In genomic region chr9:23044549-23044948, GRCh38 we compare ENCODE assay signal across 20 cellular contexts.
DNase-seq lines count a peak whose midpoint lies in the region; ATAC-seq and TF ChIP-seq lines count a peak whose summit lies in the region.
"Had no signal": no experiment of that assay in that cellular context is flagged by ENCODE, and none has a peak within 500 bp of the region (broad histone marks: within the 10 kb centered on the region; RNA-seq: fewer than 3 reads in every experiment).

No MANE protein-coding gene starts in this region.

- H3K27me3 ChIP-seq in A673 (replicated peaks; ENCODE audit: insufficient read depth, low read depth, low read length, poor library complexity), result no peaks in the 10 kb centered on the region
- no peaks in the 10 kb centered on the region for H3K27me3 ChIP-seq in aorta (ENCODE audit: control insufficient read depth in 1 of 2, insufficient read depth in 2 of 2, low read length in 1 of 2)
- no peaks in the 10 kb centered on the region for H3K27me3 ChIP-seq in CD8-positive, alpha-beta T cell (ENCODE audit: insufficient read depth, low read length)

- H3K4me3 Mint-ChIP-seq in T-helper 17 cell, result no peak overlapping the region
- no peak overlapping the region for H3K4me3 Mint-ChIP-seq in CD8-positive, alpha-beta T cell
- H3K4me3 Mint-ChIP-seq: IgD-negative memory B cell had no signal

- DNase-seq in A673 (ENCODE audit: low spot score) (peak; percentile 0), HT1080 (ENCODE audit: low read depth) (peak; percentile 38), epithelial cell of prostate (ENCODE audit: low read depth, low spot score) (no peak), left colon (no peak), aorta (no peak), T-helper 17 cell (no peak)
- no peak for DNase-seq in CD8-positive, alpha-beta T cell
- DNase-seq: Karpas-422; NCI-H1092; NCI-H1436; NCI-H187 treated with DMSO at 0.1 percent for 48 hours; NCI-H2107; NCI-H2227 treated with DMSO at 0.1 percent for 48 hours; NCI-H510A treated with DMSO at 0.1 percent for 48 hours; NCI-H748 treated with DMSO at 0.1 percent for 48 hours; NK-92 treated with Interleukin-12 subunit alpha and Interleukin-12 subunit beta, amount 100 ng/mL, for 24 hours had no signal

- POLR2A ChIA-PET in A673 (lab: Charles Lee; ENCODE audit: low non-redundant PET), result no interaction called here
- POLR2A ChIA-PET in CD8-positive, alpha-beta T cell (lab: Charles Lee), result no interaction called here

- no peaks in the 10 kb centered on the region for H3K27me3 Mint-ChIP-seq in T-helper 17 cell
- no peaks in the 10 kb centered on the region for H3K27me3 Mint-ChIP-seq in CD8-positive, alpha-beta T cell (ENCODE audit: low read depth)
- H3K27me3 Mint-ChIP-seq: IgD-negative memory B cell had no signal

- peaks cover 10% of the 10 kb centered on the region for H3K9me3 Mint-ChIP-seq in CD8-positive, alpha-beta T cell

- no peak overlapping the region for H3K4me3 ChIP-seq in A673 (ENCODE audit: low read depth, low read length, poor library complexity, severe bottlenecking)
- H3K4me3 ChIP-seq in aorta (ENCODE audit: low read length in 2 of 2), result no peak overlapping the region
- H3K4me3 ChIP-seq in CD8-positive, alpha-beta T cell (ENCODE audit: low read depth, low read length), result no peak overlapping the region

- H3K27ac ChIP-seq in A673 (ENCODE audit: low read depth, low read length, poor library complexity, severe bottlenecking) (no peak overlapping the region), epithelial cell of prostate (peak overlapping the region; percentile 27), aorta (ENCODE audit: low read depth in 1 of 2, low read length in 2 of 2) (no peak overlapping the region)
- H3K27ac ChIP-seq in CD8-positive, alpha-beta T cell (ENCODE audit: low read depth, low read length), result no peak overlapping the region
- H3K27ac ChIP-seq: C4-2B had no signal

- no peak overlapping the region for H3K27ac Mint-ChIP-seq in T-helper 17 cell
- H3K27ac Mint-ChIP-seq in CD8-positive, alpha-beta T cell, result no peak overlapping the region
- H3K27ac Mint-ChIP-seq: IgD-negative memory B cell had no signal

- ATAC-seq in SK-N-SH treated with all-trans-retinoic acid at 6 μM for 48 hours (peak; percentile 66), left colon (no peak), aorta (ENCODE audit: low FRiP score) (no peak), T-helper 17 cell (no peak)
- ATAC-seq in CD8-positive, alpha-beta T cell, result no peak
- ATAC-seq: Panc1 had no signal

- no peaks in the 10 kb centered on the region for H3K4me1 Mint-ChIP-seq in T-helper 17 cell
- H3K4me1 Mint-ChIP-seq in CD8-positive, alpha-beta T cell (ENCODE audit: low read depth), result no peaks in the 10 kb centered on the region
- H3K4me1 Mint-ChIP-seq: IgD-negative memory B cell had no signal

- H3K4me1 ChIP-seq in A673 (ENCODE audit: insufficient read depth, low read length, poor library complexity, severe bottlenecking), result no peaks in the 10 kb centered on the region
- no peaks in the 10 kb centered on the region for H3K4me1 ChIP-seq in aorta (ENCODE audit: control insufficient read depth in 1 of 2, insufficient read depth in 2 of 2, low read length in 2 of 2)
- no peaks in the 10 kb centered on the region for H3K4me1 ChIP-seq in CD8-positive, alpha-beta T cell (ENCODE audit: insufficient read depth, low read length)

- H3K9me3 ChIP-seq in A673 (ENCODE audit: low read depth, low read length, poor library complexity, severe bottlenecking), result no peaks in the 10 kb centered on the region
- H3K9me3 ChIP-seq in aorta (ENCODE audit: control insufficient read depth, low read length), result peaks cover 2% of the 10 kb centered on the region
- no peaks in the 10 kb centered on the region for H3K9me3 ChIP-seq in T-helper 17 cell (ENCODE audit: control insufficient read depth, low read length, poor library complexity, severe bottlenecking)
- no peaks in the 10 kb centered on the region for H3K9me3 ChIP-seq in CD8-positive, alpha-beta T cell (ENCODE audit: low read length)

- CTCF ChIA-PET in A673 (lab: Charles Lee), result no interaction called here
- CTCF ChIA-PET in CD8-positive, alpha-beta T cell (lab: Charles Lee), result no interaction called here

- H3K36me3 ChIP-seq in A673 (ENCODE audit: insufficient read depth, low read length, poor library complexity, severe bottlenecking), result no peaks in the 10 kb centered on the region
- no peaks in the 10 kb centered on the region for H3K36me3 ChIP-seq in aorta (ENCODE audit: control insufficient read depth in 1 of 2, insufficient read depth in 2 of 2, low read length in 1 of 2)
- no peaks in the 10 kb centered on the region for H3K36me3 ChIP-seq in CD8-positive, alpha-beta T cell (ENCODE audit: insufficient read depth, low read length)

- H3K36me3 Mint-ChIP-seq in T-helper 17 cell (ENCODE audit: low read depth), result no peaks in the 10 kb centered on the region
- H3K36me3 Mint-ChIP-seq in CD8-positive, alpha-beta T cell, result no peaks in the 10 kb centered on the region
- H3K36me3 Mint-ChIP-seq: IgD-negative memory B cell had no signal

- no TSS peak for BruUV-seq in A673 (replicated peaks; lab: Mats Ljungman, UMichigan)

- intact Hi-C loops in A673 (cut with micrococcal nuclease; ENCODE audit: unreplicated experiment) (no loop called here), left colon (cut with DNase I, micrococcal nuclease) (no loop called here), aorta (cut with DNase I) (no loop called here)
- intact Hi-C loops in CD8-positive, alpha-beta T cell (cut with DNase I, micrococcal nuclease), result no loop called here

- no peak for TF ChIP-seq CTCF in A673 (conservative IDR thresholded peaks at IDR 0.05; ENCODE audit: low read depth, low read length)
- TF ChIP-seq CTCF in CD8-positive, alpha-beta T cell (IDR thresholded peaks at IDR 0.05), result no peak

TF ChIP-seq in SK-N-SH treated with all-trans-retinoic acid at 6 μM for 48 hours, 23 proteins besides CTCF, POLR2A, EP300 and RAD21:
- TF ChIP-seq TOX (CRISPR knock-in tag; IDR thresholded peaks at IDR 0.05; ENCODE audit: borderline replicate concordance) (no peak), ZNF8 (CRISPR knock-in tag; IDR thresholded peaks at IDR 0.05) (no peak), ESRRG (CRISPR knock-in tag; IDR thresholded peaks at IDR 0.05) (no peak), RARB (CRISPR knock-in tag; IDR thresholded peaks at IDR 0.05) (no peak), ZFP3 (CRISPR knock-in tag; IDR thresholded peaks at IDR 0.05) (no peak), ZFP30 (CRISPR knock-in tag; IDR thresholded peaks at IDR 0.05) (no peak), SNAI2 (CRISPR knock-in tag; IDR thresholded peaks at IDR 0.05) (no peak), OSR1 (CRISPR knock-in tag; IDR thresholded peaks at IDR 0.05) (no peak), TCF4 (CRISPR knock-in tag; IDR thresholded peaks at IDR 0.05; ENCODE audit: borderline replicate concordance) (no peak), CSDC2 (CRISPR knock-in tag; IDR thresholded peaks at IDR 0.05) (no peak), ZC3H10 (CRISPR knock-in tag; IDR thresholded peaks at IDR 0.05) (no peak), ZNF70 (CRISPR knock-in tag; IDR thresholded peaks at IDR 0.05) (no peak), GLIS3 (CRISPR knock-in tag; IDR thresholded peaks at IDR 0.05) (no peak), ISL1 (CRISPR knock-in tag; IDR thresholded peaks at IDR 0.05) (no peak), PPARA (CRISPR knock-in tag; IDR thresholded peaks at IDR 0.05; ENCODE audit: borderline replicate concordance) (no peak), TSHZ2 (CRISPR knock-in tag; IDR thresholded peaks at IDR 0.05) (no peak)

Comparison
In these comparisons a context has a peak if more than half of its experiments do, and no peak if none do; other contexts are left out.
1. DNase-seq: peak in A673 (single experiment) and HT1080 (single experiment); none in epithelial cell of prostate (single experiment), left colon (0 of 2), aorta (0 of 2), T-helper 17 cell (0 of 3) and CD8-positive, alpha-beta T cell (0 of 7).